In genomic region chr11:64284048-64284961, GRCh38 we compare ENCODE assay signal across 8 cellular contexts.
DNase-seq lines count a peak whose midpoint lies in the region; ATAC-seq and TF ChIP-seq lines count a peak whose summit lies in the region.

Gene BAD, minus strand, starts transcription at chr11:64284665. Its CDS starts 297 bp downstream, at chr11:64284368.

- peak within 1 kb of the TSS; percentile 96 for H3K27ac ChIP-seq in caudate nucleus (ENCODE audit: low read depth, low read length)

- ATAC-seq in GM19025 (IDR thresholded peaks at IDR 0.05; ENCODE audit: low read depth, unreplicated experiment) (peak; percentile 72), HG03280 (IDR thresholded peaks at IDR 0.05; ENCODE audit: unreplicated experiment) (peak; percentile 69)

- no peak for TF ChIP-seq CTCF in AG09309 (IDR thresholded peaks at IDR 0.05; ENCODE audit: control insufficient read depth, insufficient read depth, low read depth, low read length, missing control alignments)

- peak within 1 kb of the TSS; percentile 80 for H3K4me3 ChIP-seq in AG09309 (ENCODE audit: control insufficient read depth, low read depth, low read length)

- DNase-seq in AG09309 (ENCODE audit: low read depth) (no peak), NCI-H345 treated with DMSO at 0.1 percent for 48 hours (lab: John Stamatoyannopoulos, UW; ENCODE audit: unreplicated experiment) (peak; percentile 80), caudate nucleus (lab: John Stamatoyannopoulos, UW) (peak; percentile 53 to 98 (median 94)), inferior parietal cortex (ENCODE audit: extremely low spot score) (peak; percentile 96), smooth muscle cell of the brain vasculature (ENCODE audit: low read depth, low spot score) (peak; percentile 70)
- DNase-seq in activated CD4-positive, CD25-positive, alpha-beta regulatory T cell (lab: John Stamatoyannopoulos, UW), result peak; percentile 82 to 86 (median 84)
